Comparison of ENCODE assay signal across 11 cellular contexts in the genomic region with DNA sequence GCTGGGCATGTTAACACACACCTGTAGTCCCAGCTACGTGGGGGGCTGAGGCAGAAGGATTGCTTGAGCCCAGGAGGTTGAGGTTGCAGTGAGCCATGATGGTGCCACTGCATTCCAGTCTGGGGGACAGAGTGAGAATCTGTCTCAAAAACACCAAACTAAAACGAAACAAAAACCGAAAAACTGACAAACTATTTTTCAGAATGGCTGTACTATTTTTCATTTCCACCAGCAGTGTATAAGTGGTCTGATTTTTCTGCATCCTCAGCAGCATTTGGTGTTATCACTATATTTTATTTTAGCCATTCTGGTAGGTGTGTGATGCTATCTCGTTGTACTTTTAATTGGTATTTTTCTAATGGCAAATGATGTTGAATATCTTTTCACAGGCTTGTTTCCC.
"Had no signal": no experiment of that assay in that cellular context is flagged by ENCODE, and none has a peak within 500 bp of the region (broad histone marks: within the 10 kb centered on the region; RNA-seq: fewer than 3 reads in every experiment).

No MANE protein-coding gene starts in this region.

- H3K4me1 ChIP-seq: HAP-1 had no signal

- H2AFZ ChIP-seq: GM23248, GM23338 had no signal

- DNase-seq: GM23248, GOT3, H7, H9, HCEC 1CT, HFFc6 had no signal

- H3K36me3 ChIP-seq: HAP-1 had no signal

- FAIRE-seq: H1, H54 had no signal

- H3K4me2 ChIP-seq: GM23338 had no signal

- H3K27ac ChIP-seq: GM23248 had no signal

- ATAC-seq: GM23338, HCT116 had no signal

- H3K4me3 ChIP-seq: GM23248, GM23338, HAP-1 had no signal

- H3K9ac ChIP-seq: GM23248 had no signal

- H3K9me3 ChIP-seq: HAP-1 had no signal
